Comparison of ENCODE assay signal across 18 cellular contexts in the genomic region with DNA sequence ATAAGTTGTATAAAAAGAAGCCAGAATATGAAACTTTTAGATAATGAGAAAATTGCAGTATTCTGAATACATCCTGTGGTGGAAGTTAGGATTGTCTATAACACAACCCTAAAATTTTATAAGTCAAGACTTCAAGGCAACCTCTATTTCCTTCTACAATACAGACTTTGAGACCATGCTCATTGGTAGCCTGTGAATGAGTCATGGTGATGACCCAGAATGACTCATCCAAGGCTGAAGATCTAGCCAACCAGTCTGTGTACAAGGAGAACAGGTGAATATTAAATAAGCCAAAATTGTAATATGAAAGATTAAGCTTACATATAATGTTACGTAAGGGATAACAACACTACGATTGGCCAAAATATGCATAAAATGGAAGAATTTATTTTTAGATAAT.
"Had no signal": no experiment of that assay in that cellular context is flagged by ENCODE, and none has a peak within 500 bp of the region (broad histone marks: within the 10 kb centered on the region; RNA-seq: fewer than 3 reads in every experiment).

No MANE protein-coding gene starts in this region.

- H3K27me3 ChIP-seq: cardiac muscle cell, stomach, vagina had no signal

- H3K4me1 ChIP-seq: parathyroid adenoma, stomach, vagina had no signal

- H3K27ac ChIP-seq: cardiac muscle cell, parathyroid adenoma, stomach, vagina had no signal

- H3K36me3 ChIP-seq: cardiac muscle cell, stomach, vagina had no signal

- DNase-seq: activated CD4-positive, alpha-beta T cell treated with anti-CD3 and anti-CD28 coated beads for 36 hours; activated CD4-positive, alpha-beta T cell treated with anti-CD3 and anti-CD28 coated beads, Interleukin-2, amount 50 U/mL, for 48 hours; activated gamma-delta T cell treated with Interleukin-2 at 50 U/mL for 16 hours; dermis blood vessel endothelial cell; effector memory CD4-positive, alpha-beta T cell; foreskin fibroblast; glutamatergic neuron; hippocampal formation; stimulated activated CD4-positive, alpha-beta T cell treated with anti-CD3 and anti-CD28 coated beads, Interleukin-4, amount 100 ng/mL, for 24 hours; stomach; trophoblast cell had no signal

- H2AFZ ChIP-seq: parathyroid adenoma had no signal

- H3K4me3 ChIP-seq: cardiac muscle cell, lung, stomach, vagina had no signal

- ATAC-seq: activated CD4-positive, alpha-beta T cell treated with anti-CD3 and anti-CD28 coated beads for 36 hours; sciatic nerve; stimulated activated effector memory CD8-positive, alpha-beta T cell treated with anti-CD3 and anti-CD28 coated beads, Interleukin-12 subunit alpha, Interleukin-12 subunit beta, amount 100 ng/mL, for 72 hours; WTC11 had no signal

- H3K79me2 ChIP-seq: parathyroid adenoma had no signal

- H3K9ac ChIP-seq: parathyroid adenoma had no signal
